Comparison of ENCODE assay signal across 21 cellular contexts in genomic region chr2:205107810-205108209, GRCh38.
DNase-seq lines count a peak whose midpoint lies in the region; ATAC-seq, FAIRE-seq and TF ChIP-seq lines count a peak whose summit lies in the region.
"Had no signal": no experiment of that assay in that cellular context is flagged by ENCODE, and none has a peak within 500 bp of the region (broad histone marks: within the 10 kb centered on the region; RNA-seq: fewer than 3 reads in every experiment).

No MANE protein-coding gene starts in this region.

- H3K36me3 ChIP-seq in mesenchymal stem cell (ENCODE audit: control insufficient read depth in 1 of 2, insufficient read depth in 2 of 2, low read depth in 1 of 2, low read length in 2 of 2) (no peaks in the 10 kb centered on the region), kidney (ENCODE audit: control insufficient read depth in 1 of 2, insufficient read depth in 2 of 2, low read length in 2 of 2) (no peaks in the 10 kb centered on the region)

- no peak overlapping the region for H2BK15ac ChIP-seq in mesenchymal stem cell (ENCODE audit: low read depth, poor library complexity, severe bottlenecking)

- peak overlapping the region; percentile 66 for H2BK5ac ChIP-seq in mesenchymal stem cell (ENCODE audit: low read depth, low read length, poor library complexity, severe bottlenecking)

- H3K4me2 ChIP-seq in mesenchymal stem cell (ENCODE audit: low read length, poor library complexity, severe bottlenecking) = no peak overlapping the region

- no peak overlapping the region for H4K91ac ChIP-seq in mesenchymal stem cell (ENCODE audit: low read length)

- intact Hi-C loops in kidney (cut with DNase I) = no loop called here

- no peak overlapping the region for H3K18ac ChIP-seq in mesenchymal stem cell (ENCODE audit: low read depth in 1 of 2, low read length in 2 of 2)

- no peak overlapping the region for H4K8ac ChIP-seq in mesenchymal stem cell (ENCODE audit: low read length)

- H3K4ac ChIP-seq in mesenchymal stem cell (ENCODE audit: low read depth in 1 of 2, low read length in 2 of 2) = no peak overlapping the region

- TF ChIP-seq CTCF in neural crest cell (conservative IDR thresholded peaks at IDR 0.05) (no peak), kidney (IDR thresholded peaks at IDR 0.05; ENCODE audit: borderline replicate concordance, extremely low read depth, insufficient read depth) (no peak)

- H3K27me3 ChIP-seq in mesenchymal stem cell (ENCODE audit: control insufficient read depth in 1 of 2, insufficient read depth in 1 of 2, low read length in 2 of 2) = no peaks in the 10 kb centered on the region

- no peaks in the 10 kb centered on the region for H3K4me1 Mint-ChIP-seq in neural crest cell
- H3K4me1 Mint-ChIP-seq in activated CD8-positive, alpha-beta T cell treated with anti-CD3 and anti-CD28 coated beads, Interleukin-2, amount 10 ng/mL, durations not matched to agents 7 days and 5 days (ENCODE audit: low read depth) = peaks cover 2% of the 10 kb centered on the region

- DNase-seq in OCI-M1 (lab: John Stamatoyannopoulos, UW) (peak; percentile 20), amniotic epithelial cell (ENCODE audit: low read depth) (peak; percentile 13), mesenchymal stem cell (no peak), neural crest cell (ENCODE audit: low read depth, low spot score) (no peak), kidney (no peak)
- DNase-seq in activated T-cell treated with anti-CD3 and anti-CD28 coated beads, Interleukin-2, amount 50 U/mL, for 1 hour = no peak
- no peak for DNase-seq in activated CD8-positive, alpha-beta T cell treated with anti-CD3 and anti-CD28 coated beads, Interleukin-2, amount 10 ng/mL, durations not matched to agents 7 days and 5 days
- DNase-seq: C1 segment of cervical spinal cord; CD8-positive, alpha-beta T cell; DMS 273 treated with DMSO at 0.1 percent for 48 hours; DMS79; EL; GDM1; GM23248; H7; HCEC 1CT had no signal

- no peak overlapping the region for H3K9ac ChIP-seq in mesenchymal stem cell (ENCODE audit: low read length)
- no peak overlapping the region for H3K9ac ChIP-seq in kidney (ENCODE audit: low read length in 2 of 2)
- H3K9ac ChIP-seq: GM23248 had no signal

- H3K79me1 ChIP-seq in mesenchymal stem cell (replicated peaks; ENCODE audit: low read length, poor library complexity, severe bottlenecking) = no peaks in the 10 kb centered on the region

- no peak overlapping the region for H3K14ac ChIP-seq in mesenchymal stem cell (ENCODE audit: low read length in 2 of 2)

- H3K4me3 Mint-ChIP-seq in neural crest cell = no peak overlapping the region
- no peak overlapping the region for H3K4me3 Mint-ChIP-seq in activated CD8-positive, alpha-beta T cell treated with anti-CD3 and anti-CD28 coated beads, Interleukin-2, amount 10 ng/mL, durations not matched to agents 7 days and 5 days
- H3K4me3 Mint-ChIP-seq: CD8-positive, alpha-beta T cell had no signal

- H2BK12ac ChIP-seq in mesenchymal stem cell (ENCODE audit: low read length in 2 of 2) = no peak overlapping the region

- H3K27ac ChIP-seq in mesenchymal stem cell (ENCODE audit: low read length, poor library complexity, severe bottlenecking) = no peak overlapping the region
- H3K27ac ChIP-seq in kidney (ENCODE audit: low read depth in 2 of 2, low read length in 2 of 2) = no peak overlapping the region
- H3K27ac ChIP-seq: GM23248 had no signal

- peak overlapping the region; percentile 23 for H3K27ac Mint-ChIP-seq in neural crest cell (ENCODE audit: unreplicated experiment)
- no peak overlapping the region for H3K27ac Mint-ChIP-seq in activated CD8-positive, alpha-beta T cell treated with anti-CD3 and anti-CD28 coated beads, Interleukin-2, amount 10 ng/mL, durations not matched to agents 7 days and 5 days
- H3K27ac Mint-ChIP-seq: CD8-positive, alpha-beta T cell had no signal

- H3K23ac ChIP-seq in mesenchymal stem cell (ENCODE audit: low read length in 2 of 2) = no peak overlapping the region

- H3K4me1 ChIP-seq in mesenchymal stem cell (ENCODE audit: control insufficient read depth, insufficient read depth, low read depth, low read length) (no peaks in the 10 kb centered on the region), kidney (ENCODE audit: control insufficient read depth in 1 of 2, insufficient read depth in 1 of 2, low read depth in 1 of 2, low read length in 2 of 2) (no peaks in the 10 kb centered on the region)

- H2AFZ ChIP-seq in mesenchymal stem cell (ENCODE audit: low read depth, low read length) = no peak overlapping the region
- H2AFZ ChIP-seq: GM23248 had no signal

- CTCF ChIA-PET in activated CD8-positive, alpha-beta T cell treated with anti-CD3 and anti-CD28 coated beads, Interleukin-2, amount 10 ng/mL, durations not matched to agents 7 days and 5 days (lab: Charles Lee) = no interaction called here

- no peak for FAIRE-seq in kidney (lab: Jason Lieb, UNC)
- FAIRE-seq: D721Med, GM12878, GM19239, H1 had no signal

- H3K36me3 Mint-ChIP-seq in neural crest cell (ENCODE audit: low read depth) = peaks cover 2% of the 10 kb centered on the region
- no peaks in the 10 kb centered on the region for H3K36me3 Mint-ChIP-seq in activated CD8-positive, alpha-beta T cell treated with anti-CD3 and anti-CD28 coated beads, Interleukin-2, amount 10 ng/mL, durations not matched to agents 7 days and 5 days (ENCODE audit: low read depth)
- H3K36me3 Mint-ChIP-seq: CD8-positive, alpha-beta T cell had no signal

- POLR2A ChIA-PET in activated CD8-positive, alpha-beta T cell treated with anti-CD3 and anti-CD28 coated beads, Interleukin-2, amount 10 ng/mL, durations not matched to agents 7 days and 5 days (lab: Charles Lee) = no interaction called here

- no peaks in the 10 kb centered on the region for H3K9me3 Mint-ChIP-seq in neural crest cell
- no peaks in the 10 kb centered on the region for H3K9me3 Mint-ChIP-seq in activated CD8-positive, alpha-beta T cell treated with anti-CD3 and anti-CD28 coated beads, Interleukin-2, amount 10 ng/mL, durations not matched to agents 7 days and 5 days (ENCODE audit: insufficient read depth)
- H3K9me3 Mint-ChIP-seq: CD8-positive, alpha-beta T cell had no signal

- no peak overlapping the region for H2AK5ac ChIP-seq in mesenchymal stem cell (ENCODE audit: low read length, severe bottlenecking)

- no peaks in the 10 kb centered on the region for H3K27me3 Mint-ChIP-seq in neural crest cell (ENCODE audit: low read depth)
- H3K27me3 Mint-ChIP-seq in activated CD8-positive, alpha-beta T cell treated with anti-CD3 and anti-CD28 coated beads, Interleukin-2, amount 10 ng/mL, durations not matched to agents 7 days and 5 days (ENCODE audit: low read depth) = no peaks in the 10 kb centered on the region

- H3K9me3 ChIP-seq in mesenchymal stem cell (ENCODE audit: control insufficient read depth, low read length) (no peaks in the 10 kb centered on the region), kidney (ENCODE audit: control insufficient read depth in 1 of 2, low read length in 2 of 2) (no peaks in the 10 kb centered on the region)

- WGBS in mesenchymal stem cell = 66% methylated on average over 2 of the region's 2 CpGs

- H3K4me3 ChIP-seq in mesenchymal stem cell (ENCODE audit: insufficient read depth in 1 of 2, low read depth in 1 of 2, low read length in 2 of 2) (no peak overlapping the region), kidney (ENCODE audit: low read length in 2 of 2) (no peak overlapping the region)
- H3K4me3 ChIP-seq: GM12878, GM23248 had no signal

- ATAC-seq in activated CD8-positive, alpha-beta T cell treated with anti-CD3 and anti-CD28 coated beads, Interleukin-2, amount 10 ng/mL, durations not matched to agents 7 days and 5 days = no peak
- ATAC-seq in HG03432 (IDR thresholded peaks at IDR 0.05; ENCODE audit: unreplicated experiment) = no peak
- ATAC-seq: CD8-positive, alpha-beta T cell; GM12878 had no signal

- H2BK120ac ChIP-seq in mesenchymal stem cell (ENCODE audit: low read depth, low read length) = no peak overlapping the region

Comparison
In these comparisons a context has a peak if more than half of its experiments do, and no peak if none do; other contexts are left out.
1. DNase-seq: peak in OCI-M1 (single experiment) and amniotic epithelial cell (single experiment); none in mesenchymal stem cell (single experiment), neural crest cell (single experiment), activated T-cell treated with anti-CD3 and anti-CD28 coated beads, Interleukin-2, amount 50 U/mL, for 1 hour (single experiment), activated CD8-positive, alpha-beta T cell treated with anti-CD3 and anti-CD28 coated beads, Interleukin-2, amount 10 ng/mL, durations not matched to agents 7 days and 5 days (single experiment) and kidney (single experiment).